1 cellular context compared by ENCODE assay signal in genomic region chr6:99993533-99994251, GRCh38.
TF ChIP-seq lines count a peak whose summit lies in the region.

TSS of gene MCHR2 (minus strand) at chr6:99994223. CDS start at chr6:99956147, 38,076 bp downstream.

TF ChIP-seq in HEK293, 187 proteins besides CTCF, POLR2A, EP300 and RAD21 (continued from another document):
- TF ChIP-seq ZBTB26 (tag by site-specific recombination; optimal IDR thresholded peaks at IDR 0.05) (peak; percentile 12), ZNF473 (tag by site-specific recombination; IDR thresholded peaks at IDR 0.05) (no peak), ZNF416 (tag by site-specific recombination; IDR thresholded peaks at IDR 0.05) (no peak), BCL6B (tag by site-specific recombination; IDR thresholded peaks at IDR 0.05) (no peak), ZFP41 (tag by site-specific recombination; IDR thresholded peaks at IDR 0.05; ENCODE audit: borderline replicate concordance) (no peak), KLF9 (tag by site-specific recombination; IDR thresholded peaks at IDR 0.05; ENCODE audit: low read depth) (no peak), OSR2 (tag by site-specific recombination; IDR thresholded peaks at IDR 0.05) (no peak), ZNF155 (tag by site-specific recombination; IDR thresholded peaks at IDR 0.05) (no peak), ZNF558 (tag by site-specific recombination; IDR thresholded peaks at IDR 0.05) (no peak), OVOL3 (tag by site-specific recombination; IDR thresholded peaks at IDR 0.05) (no peak), ZNF221 (tag by site-specific recombination; IDR thresholded peaks at IDR 0.05; ENCODE audit: borderline replicate concordance) (no peak), PRDM10 (tag by site-specific recombination; IDR thresholded peaks at IDR 0.05) (peak; percentile 38; the same call in 1 of the 2 replicates)
- TF ChIP-seq, protein P1, sequence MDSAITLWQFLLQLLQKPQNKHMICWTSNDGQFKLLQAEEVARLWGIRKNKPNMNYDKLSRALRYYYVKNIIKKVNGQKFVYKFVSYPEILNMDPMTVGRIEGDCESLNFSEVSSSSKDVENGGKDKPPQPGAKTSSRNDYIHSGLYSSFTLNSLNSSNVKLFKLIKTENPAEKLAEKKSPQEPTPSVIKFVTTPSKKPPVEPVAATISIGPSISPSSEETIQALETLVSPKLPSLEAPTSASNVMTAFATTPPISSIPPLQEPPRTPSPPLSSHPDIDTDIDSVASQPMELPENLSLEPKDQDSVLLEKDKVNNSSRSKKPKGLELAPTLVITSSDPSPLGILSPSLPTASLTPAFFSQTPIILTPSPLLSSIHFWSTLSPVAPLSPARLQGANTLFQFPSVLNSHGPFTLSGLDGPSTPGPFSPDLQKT (IDR thresholded peaks at IDR 0.05; ENCODE audit: borderline replicate concordance, low read depth, low read length), result no peak
- TF ChIP-seq, protein P2, sequence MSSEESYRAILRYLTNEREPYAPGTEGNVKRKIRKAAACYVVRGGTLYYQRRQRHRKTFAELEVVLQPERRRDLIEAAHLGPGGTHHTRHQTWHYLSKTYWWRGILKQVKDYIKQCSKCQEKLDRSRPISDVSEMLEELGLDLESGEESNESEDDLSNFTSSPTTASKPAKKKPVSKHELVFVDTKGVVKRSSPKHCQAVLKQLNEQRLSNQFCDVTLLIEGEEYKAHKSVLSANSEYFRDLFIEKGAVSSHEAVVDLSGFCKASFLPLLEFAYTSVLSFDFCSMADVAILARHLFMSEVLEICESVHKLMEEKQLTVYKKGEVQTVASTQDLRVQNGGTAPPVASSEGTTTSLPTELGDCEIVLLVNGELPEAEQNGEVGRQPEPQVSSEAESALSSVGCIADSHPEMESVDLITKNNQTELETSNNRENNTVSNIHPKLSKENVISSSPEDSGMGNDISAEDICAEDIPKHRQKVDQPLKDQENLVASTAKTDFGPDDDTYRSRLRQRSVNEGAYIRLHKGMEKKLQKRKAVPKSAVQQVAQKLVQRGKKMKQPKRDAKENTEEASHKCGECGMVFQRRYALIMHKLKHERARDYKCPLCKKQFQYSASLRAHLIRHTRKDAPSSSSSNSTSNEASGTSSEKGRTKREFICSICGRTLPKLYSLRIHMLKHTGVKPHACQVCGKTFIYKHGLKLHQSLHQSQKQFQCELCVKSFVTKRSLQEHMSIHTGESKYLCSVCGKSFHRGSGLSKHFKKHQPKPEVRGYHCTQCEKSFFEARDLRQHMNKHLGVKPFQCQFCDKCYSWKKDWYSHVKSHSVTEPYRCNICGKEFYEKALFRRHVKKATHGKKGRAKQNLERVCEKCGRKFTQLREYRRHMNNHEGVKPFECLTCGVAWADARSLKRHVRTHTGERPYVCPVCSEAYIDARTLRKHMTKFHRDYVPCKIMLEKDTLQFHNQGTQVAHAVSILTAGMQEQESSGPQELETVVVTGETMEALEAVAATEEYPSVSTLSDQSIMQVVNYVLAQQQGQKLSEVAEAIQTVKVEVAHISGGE (tag by site-specific recombination; conservative IDR thresholded peaks at IDR 0.05; ENCODE audit: low read depth), result peak; percentile 30; the same call in 1 of the 2 replicates
